Comparison of ENCODE assay signal across 27 cellular contexts in the genomic region with DNA sequence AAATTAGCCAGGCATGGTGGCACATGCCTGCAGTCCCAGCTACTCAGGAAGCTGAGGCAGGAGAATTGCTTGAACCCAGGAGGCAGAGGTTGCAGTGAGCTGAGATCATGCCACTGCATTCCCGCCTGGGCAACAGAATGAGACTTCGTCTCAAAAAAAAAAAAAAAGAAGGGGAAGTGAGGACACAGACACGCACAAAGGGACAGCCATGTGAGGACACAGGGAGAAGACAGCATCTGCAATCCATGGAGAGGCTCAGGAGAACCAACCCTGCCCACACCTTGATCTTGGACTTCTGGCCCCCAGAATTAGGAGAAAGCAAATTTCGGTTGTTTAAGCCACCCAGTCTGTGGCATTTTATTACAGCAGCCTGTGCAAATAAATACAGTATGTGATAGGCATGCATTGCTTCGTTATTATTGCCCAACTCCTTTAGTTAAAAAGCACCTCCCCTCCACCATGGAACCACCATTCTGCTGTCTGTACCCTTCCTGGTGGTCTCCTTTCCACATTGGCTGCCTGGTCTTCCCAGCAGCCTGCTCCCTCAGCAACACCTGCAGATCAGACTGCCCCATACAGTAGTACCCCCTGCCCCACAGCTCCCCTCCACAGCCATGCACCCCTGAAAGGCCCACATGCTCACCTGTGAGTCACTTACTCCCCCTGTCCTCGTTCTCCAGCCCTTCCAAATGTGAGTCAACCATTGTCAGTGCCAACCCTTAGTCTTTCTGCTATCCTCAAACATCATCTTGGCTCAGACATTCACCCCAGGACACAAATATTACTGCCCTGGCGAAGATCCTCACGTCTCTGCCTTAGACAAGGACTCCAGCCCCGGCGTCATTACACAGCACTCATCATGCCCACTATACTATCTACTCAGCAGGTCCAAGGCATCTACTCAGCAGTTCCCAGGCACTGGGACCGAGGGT.
A peak's percentile ranks its signal among the peaks of the same experiment; 100 is the strongest.
DNase-seq lines count a peak whose midpoint lies in the region; ATAC-seq and TF ChIP-seq lines count a peak whose summit lies in the region.
"Had no signal": no experiment of that assay in that cellular context is flagged by ENCODE, and none has a peak within 500 bp of the region (broad histone marks: within the 10 kb centered on the region; RNA-seq: fewer than 3 reads in every experiment).

No MANE protein-coding gene starts in this region.

- ATAC-seq in IMR-90 (ENCODE audit: low read depth) (no peak), PC-3 (no peak)
- ATAC-seq: activated CD4-positive, alpha-beta T cell treated with anti-CD3 and anti-CD28 coated beads for 36 hours; left cardiac atrium; SK-N-SH treated with all-trans-retinoic acid at 6 μM for 48 hours had no signal

- H2BK120ac ChIP-seq in IMR-90 (ENCODE audit: low read depth, low read length) = no peak overlapping the region

- no peaks in the 10 kb centered on the region for H3K79me2 ChIP-seq in PC-3 (ENCODE audit: low read length)

- H2AK5ac ChIP-seq in IMR-90 (ENCODE audit: low read depth, low read length) = no peak overlapping the region

- no peak overlapping the region for H3K56ac ChIP-seq in IMR-90 (ENCODE audit: extremely low read depth, insufficient read depth, low read length)

- WGBS in IMR-90 (ENCODE audit: extremely low coverage in 2 of 2, insufficient read length in 1 of 2), 2 experiments = 100% methylated on average over 2 of the region's 11 CpGs; no CpG with 5 or more reads in 1 of the 2 experiments

- H3F3A ChIP-seq in PC-3 (ENCODE audit: low read length, unreplicated experiment) = no peaks in the 10 kb centered on the region

- H3K4me3 ChIP-seq in IMR-90 (ENCODE audit: insufficient read depth, low read depth, low read length) (no peak overlapping the region), PC-3 (ENCODE audit: low read length) (no peak overlapping the region), rectal smooth muscle tissue (ENCODE audit: low read length) (no peak overlapping the region)
- H3K4me3 ChIP-seq: BLaER1, hepatocyte, upper lobe of left lung had no signal

- no peak overlapping the region for H3K27ac ChIP-seq in IMR-90 (ENCODE audit: insufficient read depth, low read length)
- no peak overlapping the region for H3K27ac ChIP-seq in PC-3 (ENCODE audit: low read length)
- H3K27ac ChIP-seq in rectal smooth muscle tissue (ENCODE audit: low read depth, low read length) = peak overlapping the region; percentile 55
- H3K27ac ChIP-seq: BLaER1, brain microvascular endothelial cell, hepatocyte, upper lobe of left lung had no signal

- H3K4me2 ChIP-seq in IMR-90 (ENCODE audit: low read depth, low read length) (no peak overlapping the region), PC-3 (ENCODE audit: low read length) (0 out of 2 replicates have a peak overlapping the region, but pooled peaks have one; percentile 22)
- H3K4me2 ChIP-seq: BLaER1, hepatocyte had no signal

- peaks cover 13% of the 10 kb centered on the region; the same call in 1 of the 2 replicates for H3K27me3 ChIP-seq in IMR-90 (ENCODE audit: control insufficient read depth, insufficient read depth, low read length)
- H3K27me3 ChIP-seq in PC-3 (ENCODE audit: low read length) = no peaks in the 10 kb centered on the region
- no peaks in the 10 kb centered on the region for H3K27me3 ChIP-seq in rectal smooth muscle tissue (ENCODE audit: control insufficient read depth, insufficient read depth, low read length)
- H3K27me3 ChIP-seq: BLaER1, hepatocyte, upper lobe of left lung had no signal

- H2AFZ ChIP-seq in IMR-90 (replicated peaks; ENCODE audit: low read length, poor library complexity) = no peak overlapping the region
- no peak overlapping the region for H2AFZ ChIP-seq in PC-3 (ENCODE audit: low read length)
- H2AFZ ChIP-seq: hepatocyte had no signal

- H4K5ac ChIP-seq in IMR-90 (ENCODE audit: low read depth, low read length) = no peak overlapping the region

- H4K8ac ChIP-seq in IMR-90 (ENCODE audit: low read depth in 2 of 2, low read length in 2 of 2) = no peak overlapping the region

- TF ChIP-seq CTCF in IMR-90 (conservative IDR thresholded peaks at IDR 0.05; ENCODE audit: low read depth, low read length) (no peak), PC-3 (conservative IDR thresholded peaks at IDR 0.05; ENCODE audit: low read depth, low read length) (no peak)

- no TSS peak for BruUV-seq in IMR-90 (replicated peaks; lab: Mats Ljungman, UMichigan)
- BruUV-seq in PC-3 (replicated peaks; lab: Mats Ljungman, UMichigan) = no TSS peak

- H2AK9ac ChIP-seq in IMR-90 (replicated peaks; ENCODE audit: low read depth, low read length, poor library complexity) = no peak overlapping the region

- H3K4ac ChIP-seq in IMR-90 (ENCODE audit: low read depth, low read length) = no peak overlapping the region

- 0 out of 2 replicates have a peak, but pooled peaks cover 5% of the 10 kb centered on the region for H3K9me3 ChIP-seq in IMR-90 (ENCODE audit: control insufficient read depth, insufficient read depth, low read length)
- no peaks in the 10 kb centered on the region for H3K9me3 ChIP-seq in PC-3 (ENCODE audit: low read length)
- H3K9me3 ChIP-seq: BLaER1, upper lobe of left lung had no signal

- intact Hi-C loops in IMR-90 (cut with micrococcal nuclease) = no loop called here
- intact Hi-C loops in PC-3 (cut with micrococcal nuclease) = no loop called here

- TF ChIP-seq RAD21 in IMR-90 (IDR thresholded peaks at IDR 0.05; ENCODE audit: low read length) = no peak

- H3K9ac ChIP-seq in IMR-90 (ENCODE audit: low read depth, low read length) (no peak overlapping the region), PC-3 (ENCODE audit: low read length) (no peak overlapping the region), rectal smooth muscle tissue (ENCODE audit: low read length) (no peak overlapping the region)
- H3K9ac ChIP-seq: BLaER1 had no signal

- no peak overlapping the region for H3K14ac ChIP-seq in IMR-90 (replicated peaks; ENCODE audit: low read depth, low read length)

- no peak overlapping the region for H4K91ac ChIP-seq in IMR-90 (ENCODE audit: insufficient read depth, low read depth, low read length)

- H3K4me1 ChIP-seq in IMR-90 (ENCODE audit: control insufficient read depth, insufficient read depth, low read length) (peaks cover 30% of the 10 kb centered on the region), PC-3 (ENCODE audit: insufficient read depth, low read length) (peaks cover 31% of the 10 kb centered on the region), rectal smooth muscle tissue (ENCODE audit: control insufficient read depth, insufficient read depth, low read length) (peaks cover 35% of the 10 kb centered on the region)
- H3K4me1 ChIP-seq: BLaER1 had no signal

- peaks cover 11% of the 10 kb centered on the region; the same call in 1 of the 2 replicates for H3K9me1 ChIP-seq in IMR-90 (ENCODE audit: insufficient read depth, low read length)

- dilution Hi-C loops in IMR-90 (cut with HindIII; ENCODE audit: low sequenced_read_pairs, unreplicated experiment) = no loop called here

- DNase-seq in IMR-90 = peak; percentile 35
- DNase-seq in PC-3 = peak; percentile 45
- peak; percentile 59 for DNase-seq in fibroblast of gingiva (ENCODE audit: low read depth)
- no peak for DNase-seq in NCI-H1417 (lab: John Stamatoyannopoulos, UW)
- no peak for DNase-seq in stimulated activated naive CD4-positive, alpha-beta T cell treated with Interleukin-2 at 50 U/mL for 16 hours (lab: John Stamatoyannopoulos, UW)
- no peak for DNase-seq in NCI-H187 treated with DMSO at 0.1 percent for 48 hours (lab: John Stamatoyannopoulos, UW)
- DNase-seq in HPDE6-E6E7 (ENCODE audit: extremely low spot score) = no peak
- DNase-seq: ACHN; activated CD4-positive, alpha-beta T cell treated with anti-CD3 and anti-CD28 coated beads for 36 hours; activated CD8-positive, alpha-beta memory T cell treated with anti-CD3 and anti-CD28 coated beads for 24 hours; brain microvascular endothelial cell; effector CD4-positive, alpha-beta T cell; H7; left cardiac atrium; NCI-H1436; NCI-H748 treated with DMSO at 0.1 percent for 48 hours; occipital lobe; retina; small intestine; stimulated activated CD4-positive, alpha-beta T cell treated with anti-CD3 and anti-CD28 coated beads, Interleukin-1b, Interleukin-23, amount 100 ng/mL, for 48 hours; stimulated activated CD8-positive, alpha-beta memory T cell treated with anti-CD3 and anti-CD28 coated beads, Interleukin-4, amount 100 ng/mL, for 48 hours; T-helper 2 cell; upper lobe of left lung had no signal

- no peak for TF ChIP-seq POLR2A in IMR-90 (IDR thresholded peaks at IDR 0.05; ENCODE audit: low read depth, low read length)

- H2BK20ac ChIP-seq in IMR-90 (ENCODE audit: low read depth, low read length) = no peak overlapping the region; the same call in 1 of the 2 replicates

- H3K79me1 ChIP-seq in IMR-90 (ENCODE audit: low read depth in 1 of 2, low read length in 2 of 2) = no peaks in the 10 kb centered on the region; a peak in 1 of 4 replicates

- no peak overlapping the region for H2BK15ac ChIP-seq in IMR-90 (ENCODE audit: low read depth, low read length)

- no peak overlapping the region for H2BK5ac ChIP-seq in IMR-90 (ENCODE audit: low read depth, low read length, poor library complexity, severe bottlenecking)

- H3K23ac ChIP-seq in IMR-90 (ENCODE audit: low read depth, low read length) = no peak overlapping the region

- H3K18ac ChIP-seq in IMR-90 (ENCODE audit: low read depth, low read length) = no peak overlapping the region

- no peaks in the 10 kb centered on the region for H3K36me3 ChIP-seq in IMR-90 (ENCODE audit: control insufficient read depth, insufficient read depth, low read length)
- H3K36me3 ChIP-seq in PC-3 (ENCODE audit: low read depth, low read length) = no peaks in the 10 kb centered on the region
- no peaks in the 10 kb centered on the region for H3K36me3 ChIP-seq in rectal smooth muscle tissue (ENCODE audit: control insufficient read depth, insufficient read depth, low read length)
- H3K36me3 ChIP-seq: BLaER1, brain microvascular endothelial cell, upper lobe of left lung had no signal

- POLR2A ChIA-PET in IMR-90 (lab: Charles Lee; ENCODE audit: unreplicated experiment) (no interaction called here), PC-3 (lab: Charles Lee; ENCODE audit: unreplicated experiment) (no interaction called here)

- in situ Hi-C loops in IMR-90 (cut with MboI; ENCODE audit: low sequenced_read_pairs) = no loop called here

- CTCF ChIA-PET in IMR-90 (lab: Yijun Ruan, JAX) (no interaction called here), PC-3 (lab: Charles Lee) (no interaction called here)

- H4K20me1 ChIP-seq in IMR-90 (ENCODE audit: insufficient read depth, low read length) (peaks cover 15% of the 10 kb centered on the region; the same call in 1 of the 2 replicates), PC-3 (ENCODE audit: low read length) (no peaks in the 10 kb centered on the region)
- H4K20me1 ChIP-seq: BLaER1 had no signal

- H3K9me2 ChIP-seq in PC-3 (replicated peaks; ENCODE audit: low read length) = no peaks in the 10 kb centered on the region

TF ChIP-seq in IMR-90, 13 proteins besides CTCF, POLR2A, EP300 and RAD21:
- peak; percentile 32; the same call in 1 of the 2 replicates for TF ChIP-seq CEBPB (IDR thresholded peaks at IDR 0.05; ENCODE audit: low read depth, low read length)
- TF ChIP-seq MAFK (IDR thresholded peaks at IDR 0.05; ENCODE audit: low read depth, low read length) = no peak

Comparison
In these comparisons a context has a peak if more than half of its experiments do, and no peak if none do; other contexts are left out.
1. DNase-seq: peak in IMR-90 (single experiment), PC-3 (single experiment) and fibroblast of gingiva (single experiment); none in NCI-H1417 (0 of 3), stimulated activated naive CD4-positive, alpha-beta T cell treated with Interleukin-2 at 50 U/mL for 16 hours (single experiment), NCI-H187 treated with DMSO at 0.1 percent for 48 hours (single experiment) and HPDE6-E6E7 (single experiment).